ENCODE assay signal across 3 cellular contexts in the genomic region with DNA sequence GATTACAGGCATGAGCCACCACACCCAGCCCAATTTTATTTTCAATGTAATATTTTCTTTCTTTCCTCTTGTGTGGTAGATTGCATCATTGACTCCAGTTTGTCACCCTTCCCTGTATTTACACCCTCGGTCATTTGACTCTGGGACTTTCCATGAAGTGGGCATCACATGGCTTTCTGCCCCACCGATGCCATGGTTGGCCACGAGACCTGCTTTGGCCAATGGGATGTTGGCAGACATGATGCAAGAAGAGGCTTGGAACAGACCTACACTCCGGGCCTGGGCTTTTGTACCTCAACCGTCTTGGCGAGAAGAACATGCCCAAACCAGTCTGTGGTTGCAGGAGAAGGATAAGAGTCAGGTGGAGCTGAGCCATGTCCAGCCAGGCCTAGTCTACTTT.
A peak's percentile ranks its signal among the peaks of the same experiment; 100 is the strongest.
TF ChIP-seq lines count a peak whose summit lies in the region.

No MANE protein-coding gene starts in this region.

TF ChIP-seq in IMR-90, 13 proteins besides CTCF, POLR2A, EP300 and RAD21:
- no peak for TF ChIP-seq SMC3 (IDR thresholded peaks at IDR 0.05; ENCODE audit: low read depth, low read length)
- TF ChIP-seq, protein P1, sequence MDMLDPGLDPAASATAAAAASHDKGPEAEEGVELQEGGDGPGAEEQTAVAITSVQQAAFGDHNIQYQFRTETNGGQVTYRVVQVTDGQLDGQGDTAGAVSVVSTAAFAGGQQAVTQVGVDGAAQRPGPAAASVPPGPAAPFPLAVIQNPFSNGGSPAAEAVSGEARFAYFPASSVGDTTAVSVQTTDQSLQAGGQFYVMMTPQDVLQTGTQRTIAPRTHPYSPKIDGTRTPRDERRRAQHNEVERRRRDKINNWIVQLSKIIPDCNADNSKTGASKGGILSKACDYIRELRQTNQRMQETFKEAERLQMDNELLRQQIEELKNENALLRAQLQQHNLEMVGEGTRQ (IDR thresholded peaks at IDR 0.05; ENCODE audit: low read depth, low read length): no peak
- TF ChIP-seq CHD1 (IDR thresholded peaks at IDR 0.05; ENCODE audit: low read depth, low read length): no peak
- TF ChIP-seq RFX5 (IDR thresholded peaks at IDR 0.05; ENCODE audit: low read depth, low read length): no peak
- no peak for TF ChIP-seq MXI1 (IDR thresholded peaks at IDR 0.05; ENCODE audit: borderline replicate concordance, low read depth, low read length)
- no peak for TF ChIP-seq BHLHE40 (IDR thresholded peaks at IDR 0.05; ENCODE audit: low read depth, low read length)
- no peak for TF ChIP-seq NFE2L2 (IDR thresholded peaks at IDR 0.05; ENCODE audit: low read depth, low read length)
- no peak for TF ChIP-seq MAFK (IDR thresholded peaks at IDR 0.05; ENCODE audit: low read depth, low read length)

TF ChIP-seq in K562, 482 proteins besides CTCF, POLR2A, EP300 and RAD21:
- TF ChIP-seq CBX5 (IDR thresholded peaks at IDR 0.05; ENCODE audit: borderline replicate concordance, low read depth) (no peak), CEBPB (tag; IDR thresholded peaks at IDR 0.05) (0 out of 2 replicates have a peak, but pooled peaks have one; percentile 30), JUND (IDR thresholded peaks at IDR 0.05; ENCODE audit: borderline replicate concordance, low read depth, low read length) (no peak), JUND (tag; IDR thresholded peaks at IDR 0.05; ENCODE audit: borderline replicate concordance, low read depth, low read length) (no peak), SAFB2 (IDR thresholded peaks at IDR 0.05; ENCODE audit: borderline replicate concordance, low read depth, low read length, severe bottlenecking) (no peak), CHD1 (IDR thresholded peaks at IDR 0.05; ENCODE audit: low read length) (no peak), ZNF696 (CRISPR knock-in tag; conservative IDR thresholded peaks at IDR 0.05) (no peak), CEBPG (CRISPR knock-in tag; IDR thresholded peaks at IDR 0.05) (no peak), CEBPG (tag; conservative IDR thresholded peaks at IDR 0.05 in 1 of 2, IDR thresholded peaks at IDR 0.05 in 1 of 2) (peak in 1 of 2 experiments; percentile 62; a peak in 2 of 4 replicates), ARID2 (IDR thresholded peaks at IDR 0.05) (no peak)
- TF ChIP-seq, protein P2, sequence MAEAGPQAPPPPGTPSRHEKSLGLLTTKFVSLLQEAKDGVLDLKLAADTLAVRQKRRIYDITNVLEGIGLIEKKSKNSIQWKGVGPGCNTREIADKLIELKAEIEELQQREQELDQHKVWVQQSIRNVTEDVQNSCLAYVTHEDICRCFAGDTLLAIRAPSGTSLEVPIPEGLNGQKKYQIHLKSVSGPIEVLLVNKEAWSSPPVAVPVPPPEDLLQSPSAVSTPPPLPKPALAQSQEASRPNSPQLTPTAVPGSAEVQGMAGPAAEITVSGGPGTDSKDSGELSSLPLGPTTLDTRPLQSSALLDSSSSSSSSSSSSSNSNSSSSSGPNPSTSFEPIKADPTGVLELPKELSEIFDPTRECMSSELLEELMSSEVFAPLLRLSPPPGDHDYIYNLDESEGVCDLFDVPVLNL (CRISPR knock-in tag; IDR thresholded peaks at IDR 0.05; ENCODE audit: low read depth): no peak
- TF ChIP-seq, protein P3, sequence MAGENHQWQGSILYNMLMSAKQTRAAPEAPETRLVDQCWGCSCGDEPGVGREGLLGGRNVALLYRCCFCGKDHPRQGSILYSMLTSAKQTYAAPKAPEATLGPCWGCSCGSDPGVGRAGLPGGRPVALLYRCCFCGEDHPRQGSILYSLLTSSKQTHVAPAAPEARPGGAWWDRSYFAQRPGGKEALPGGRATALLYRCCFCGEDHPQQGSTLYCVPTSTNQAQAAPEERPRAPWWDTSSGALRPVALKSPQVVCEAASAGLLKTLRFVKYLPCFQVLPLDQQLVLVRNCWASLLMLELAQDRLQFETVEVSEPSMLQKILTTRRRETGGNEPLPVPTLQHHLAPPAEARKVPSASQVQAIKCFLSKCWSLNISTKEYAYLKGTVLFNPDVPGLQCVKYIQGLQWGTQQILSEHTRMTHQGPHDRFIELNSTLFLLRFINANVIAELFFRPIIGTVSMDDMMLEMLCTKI (IDR thresholded peaks at IDR 0.05; ENCODE audit: partially characterized antibody): no peak
- TF ChIP-seq, protein P4, sequence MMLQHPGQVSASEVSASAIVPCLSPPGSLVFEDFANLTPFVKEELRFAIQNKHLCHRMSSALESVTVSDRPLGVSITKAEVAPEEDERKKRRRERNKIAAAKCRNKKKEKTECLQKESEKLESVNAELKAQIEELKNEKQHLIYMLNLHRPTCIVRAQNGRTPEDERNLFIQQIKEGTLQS (IDR thresholded peaks at IDR 0.05): peak; percentile 56
- TF ChIP-seq, protein P4 (CRISPR knock-in tag; conservative IDR thresholded peaks at IDR 0.05): no peak

TF ChIP-seq in HepG2, 621 proteins besides CTCF, POLR2A, EP300 and RAD21:
- TF ChIP-seq ZNF850 (CRISPR knock-in tag; conservative IDR thresholded peaks at IDR 0.05): no peak
- TF ChIP-seq, protein P5, sequence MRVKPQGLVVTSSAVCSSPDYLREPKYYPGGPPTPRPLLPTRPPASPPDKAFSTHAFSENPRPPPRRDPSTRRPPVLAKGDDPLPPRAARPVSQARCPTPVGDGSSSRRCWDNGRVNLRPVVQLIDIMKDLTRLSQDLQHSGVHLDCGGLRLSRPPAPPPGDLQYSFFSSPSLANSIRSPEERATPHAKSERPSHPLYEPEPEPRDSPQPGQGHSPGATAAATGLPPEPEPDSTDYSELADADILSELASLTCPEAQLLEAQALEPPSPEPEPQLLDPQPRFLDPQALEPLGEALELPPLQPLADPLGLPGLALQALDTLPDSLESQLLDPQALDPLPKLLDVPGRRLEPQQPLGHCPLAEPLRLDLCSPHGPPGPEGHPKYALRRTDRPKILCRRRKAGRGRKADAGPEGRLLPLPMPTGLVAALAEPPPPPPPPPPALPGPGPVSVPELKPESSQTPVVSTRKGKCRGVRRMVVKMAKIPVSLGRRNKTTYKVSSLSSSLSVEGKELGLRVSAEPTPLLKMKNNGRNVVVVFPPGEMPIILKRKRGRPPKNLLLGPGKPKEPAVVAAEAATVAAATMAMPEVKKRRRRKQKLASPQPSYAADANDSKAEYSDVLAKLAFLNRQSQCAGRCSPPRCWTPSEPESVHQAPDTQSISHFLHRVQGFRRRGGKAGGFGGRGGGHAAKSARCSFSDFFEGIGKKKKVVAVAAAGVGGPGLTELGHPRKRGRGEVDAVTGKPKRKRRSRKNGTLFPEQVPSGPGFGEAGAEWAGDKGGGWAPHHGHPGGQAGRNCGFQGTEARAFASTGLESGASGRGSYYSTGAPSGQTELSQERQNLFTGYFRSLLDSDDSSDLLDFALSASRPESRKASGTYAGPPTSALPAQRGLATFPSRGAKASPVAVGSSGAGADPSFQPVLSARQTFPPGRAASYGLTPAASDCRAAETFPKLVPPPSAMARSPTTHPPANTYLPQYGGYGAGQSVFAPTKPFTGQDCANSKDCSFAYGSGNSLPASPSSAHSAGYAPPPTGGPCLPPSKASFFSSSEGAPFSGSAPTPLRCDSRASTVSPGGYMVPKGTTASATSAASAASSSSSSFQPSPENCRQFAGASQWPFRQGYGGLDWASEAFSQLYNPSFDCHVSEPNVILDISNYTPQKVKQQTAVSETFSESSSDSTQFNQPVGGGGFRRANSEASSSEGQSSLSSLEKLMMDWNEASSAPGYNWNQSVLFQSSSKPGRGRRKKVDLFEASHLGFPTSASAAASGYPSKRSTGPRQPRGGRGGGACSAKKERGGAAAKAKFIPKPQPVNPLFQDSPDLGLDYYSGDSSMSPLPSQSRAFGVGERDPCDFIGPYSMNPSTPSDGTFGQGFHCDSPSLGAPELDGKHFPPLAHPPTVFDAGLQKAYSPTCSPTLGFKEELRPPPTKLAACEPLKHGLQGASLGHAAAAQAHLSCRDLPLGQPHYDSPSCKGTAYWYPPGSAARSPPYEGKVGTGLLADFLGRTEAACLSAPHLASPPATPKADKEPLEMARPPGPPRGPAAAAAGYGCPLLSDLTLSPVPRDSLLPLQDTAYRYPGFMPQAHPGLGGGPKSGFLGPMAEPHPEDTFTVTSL (CRISPR knock-in tag; IDR thresholded peaks at IDR 0.05; ENCODE audit: borderline replicate concordance): no peak
- no peak for TF ChIP-seq ZNF724P (CRISPR knock-in tag; IDR thresholded peaks at IDR 0.05; ENCODE audit: borderline replicate concordance)
- TF ChIP-seq ATF7 (IDR thresholded peaks at IDR 0.05): peak; percentile 43
- no peak for TF ChIP-seq ATF7 (CRISPR knock-in tag; IDR thresholded peaks at IDR 0.05)
